22 cellular contexts compared by ENCODE assay signal in the genomic region with DNA sequence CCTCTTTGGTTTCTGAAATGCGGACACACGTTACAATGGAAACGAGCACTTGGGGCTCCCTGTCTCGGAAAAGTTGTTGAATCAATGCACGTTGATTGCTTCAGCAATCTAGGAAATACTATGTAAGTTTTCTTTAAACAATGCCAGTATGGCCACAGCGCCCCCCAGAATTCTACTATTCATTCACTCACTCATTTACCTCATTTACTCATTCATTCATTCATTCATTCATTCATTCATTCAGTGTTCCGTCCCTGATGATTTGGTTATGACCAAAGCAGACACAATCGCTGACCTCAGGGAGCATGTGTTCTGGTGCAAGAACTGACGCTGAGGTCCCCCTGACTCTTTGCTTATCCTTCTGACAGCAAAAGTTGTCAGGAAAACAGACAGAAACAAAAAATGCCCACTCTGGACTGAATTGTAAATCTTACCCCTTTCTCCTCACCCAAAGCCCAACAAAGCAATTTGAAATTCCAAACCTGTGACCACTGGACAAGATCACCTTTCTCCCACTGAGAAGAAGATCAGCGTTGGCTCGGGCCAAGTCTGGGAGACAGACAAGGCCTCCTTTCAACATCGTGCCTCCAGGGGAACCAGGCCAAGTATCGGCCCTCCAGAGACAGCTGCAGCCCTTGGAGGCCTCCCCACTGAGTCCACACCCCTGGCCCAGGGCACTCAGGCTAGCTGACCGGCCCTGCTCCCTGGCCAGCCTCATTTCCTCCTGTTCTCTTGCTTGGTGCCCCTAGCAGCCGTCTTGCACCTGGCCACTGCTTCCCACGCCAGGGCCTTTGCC. TPM values are rescaled to one million over a fixed set of nuclear protein-coding genes. Genes with fewer than 3 reads are reported as not detected.
A peak's percentile ranks its signal among the peaks of the same experiment; 100 is the strongest.
DNase-seq lines count a peak whose midpoint lies in the region; ATAC-seq, FAIRE-seq and TF ChIP-seq lines count a peak whose summit lies in the region.
"Had no signal": no experiment of that assay in that cellular context is flagged by ENCODE, and none has a peak within 500 bp of the region (broad histone marks: within the 10 kb centered on the region; RNA-seq: fewer than 3 reads in every experiment).

No MANE protein-coding gene starts in this region.

- H2BK15ac ChIP-seq in mesendoderm (replicated peaks; ENCODE audit: low read depth) = no peak overlapping the region

- no peak overlapping the region for H2BK5ac ChIP-seq in mesendoderm (ENCODE audit: low read length)

- H3K4me2 ChIP-seq in GM12878 (ENCODE audit: control insufficient read depth, insufficient read depth) (no peak overlapping the region), mesendoderm (ENCODE audit: low read length) (no peak overlapping the region)
- H3K4me2 ChIP-seq: BLaER1, KMS-11 had no signal

- H3K36me3 ChIP-seq in H7 (replicated peaks; ENCODE audit: control insufficient read depth, insufficient read depth, low read length) = no peaks in the 10 kb centered on the region
- no peaks in the 10 kb centered on the region for H3K36me3 ChIP-seq in GM12878 (ENCODE audit: control insufficient read depth in 2 of 2, insufficient read depth in 2 of 2, low read length in 1 of 2)
- H3K36me3 ChIP-seq in mesendoderm (ENCODE audit: control insufficient read depth, insufficient read depth, low read length) = no peaks in the 10 kb centered on the region
- H3K36me3 ChIP-seq in gastrocnemius medialis = no peaks in the 10 kb centered on the region
- H3K36me3 ChIP-seq in right lobe of liver = no peaks in the 10 kb centered on the region
- H3K36me3 ChIP-seq: BLaER1 had no signal

- H3K23ac ChIP-seq in mesendoderm (ENCODE audit: low read length) = no peak overlapping the region

- peaks cover 2% of the 10 kb centered on the region; the same call in 1 of the 2 replicates for H4K20me1 ChIP-seq in GM12878 (ENCODE audit: control insufficient read depth, insufficient read depth)
- H4K20me1 ChIP-seq: BLaER1 had no signal

- TF ChIP-seq POLR2A in GM12878 (IDR thresholded peaks at IDR 0.05; ENCODE audit: low read depth, low read length) (no peak), gastrocnemius medialis (IDR thresholded peaks at IDR 0.05) (no peak), right lobe of liver (IDR thresholded peaks at IDR 0.05) (no peak)

- no peak for TF ChIP-seq RAD21 in GM12878 (IDR thresholded peaks at IDR 0.05; ENCODE audit: insufficient read depth, low read depth, low read length)

- H3K79me1 ChIP-seq in mesendoderm (ENCODE audit: low read length) = no peaks in the 10 kb centered on the region

- FAIRE-seq in GM12878 (lab: Jason Lieb, UNC) = no peak
- FAIRE-seq: GM19239 had no signal

- intact Hi-C loops in GM12878 (cut with micrococcal nuclease; ENCODE audit: unreplicated experiment) = no loop called here
- intact Hi-C loops in gastrocnemius medialis (cut with DNase I; ENCODE audit: low total_unique reads) = no loop called here
- intact Hi-C loops in right lobe of liver (cut with DNase I) = no loop called here

- no peak overlapping the region for H2AFZ ChIP-seq in GM12878 (ENCODE audit: control insufficient read depth, low read depth, low read length)
- H2AFZ ChIP-seq: GM23248 had no signal

- no peak overlapping the region for H4K8ac ChIP-seq in mesendoderm (ENCODE audit: low read depth, low read length)

- RAD21 ChIA-PET in GM12878 (lab: Charles Lee; ENCODE audit: unreplicated experiment) = no interaction called here

- H3K9ac ChIP-seq in GM12878 (ENCODE audit: control insufficient read depth, insufficient read depth, low read length) (no peak overlapping the region), mesendoderm (ENCODE audit: low read length) (no peak overlapping the region)
- H3K9ac ChIP-seq: BLaER1, GM23248, KMS-11 had no signal

- peak overlapping the region; percentile 36 for H2AK5ac ChIP-seq in mesendoderm (ENCODE audit: low read length)

- no peaks in the 10 kb centered on the region for H3K4me1 ChIP-seq in GM12878 (ENCODE audit: control insufficient read depth, insufficient read depth, low read length)
- peaks cover 5% of the 10 kb centered on the region for H3K4me1 ChIP-seq in mesendoderm (ENCODE audit: control insufficient read depth, low read depth, low read length)
- peaks cover 9 to 14% of the 10 kb centered on the region in 2 donors for H3K4me1 ChIP-seq in gastrocnemius medialis
- no peaks in the 10 kb centered on the region for H3K4me1 ChIP-seq in right lobe of liver

- H3K27me3 ChIP-seq in H7 (ENCODE audit: control insufficient read depth, insufficient read depth, low read length) (no peaks in the 10 kb centered on the region), GM12878 (replicated peaks in 1 of 2; ENCODE audit: control insufficient read depth in 2 of 2, insufficient read depth in 2 of 2, low read length in 1 of 2) (no peaks in the 10 kb centered on the region; a peak in 3 of 4 replicates), mesendoderm (ENCODE audit: insufficient read depth, low read length, poor library complexity) (no peaks in the 10 kb centered on the region), gastrocnemius medialis (no peaks in the 10 kb centered on the region), right lobe of liver (no peaks in the 10 kb centered on the region)
- H3K27me3 ChIP-seq: BLaER1 had no signal

- DNase-seq in H7 = peak; percentile 20
- no peak for DNase-seq in GM12878 (ENCODE audit: low read depth, low spot score)
- no peak for DNase-seq in mesendoderm
- DNase-seq in gastrocnemius medialis = peak; percentile 60 to 89
- DNase-seq in right lobe of liver = no peak
- DNase-seq: CD4-positive, alpha-beta memory T cell; DMS153; GF-D8; GM23248; NCI-H1417; NCI-H187; NCI-H2227 treated with DMSO at 0.1 percent for 48 hours; NCI-H510A treated with DMSO at 0.1 percent for 48 hours; NCI-H774 had no signal

- H3K4me3 ChIP-seq in H7 (ENCODE audit: insufficient read depth, low read depth, low read length) (no peak overlapping the region), GM12878 (no peak overlapping the region), mesendoderm (ENCODE audit: low read length) (no peak overlapping the region), gastrocnemius medialis (no peak overlapping the region), right lobe of liver (no peak overlapping the region)
- H3K4me3 ChIP-seq: BLaER1, GM23248, SK-N-MC had no signal

- H3K27ac ChIP-seq in GM12878 (ENCODE audit: control insufficient read depth, insufficient read depth) (no peak overlapping the region), mesendoderm (ENCODE audit: low read depth, low read length) (no peak overlapping the region), gastrocnemius medialis (peak overlapping the region; percentile 40 to 66 (median 49)), right lobe of liver (no peak overlapping the region)
- H3K27ac ChIP-seq: BLaER1, GM23248, KMS-11, SK-N-MC had no signal

- H3K56ac ChIP-seq in mesendoderm (ENCODE audit: low read length) = no peak overlapping the region

- ATAC-seq in GM12878 = no peak
- ATAC-seq in gastrocnemius medialis = peak; percentile 78 to 97
- no peak for ATAC-seq in HG03378 (IDR thresholded peaks at IDR 0.05; ENCODE audit: unreplicated experiment)
- ATAC-seq in HG03097 (IDR thresholded peaks at IDR 0.05; ENCODE audit: low FRiP score, unreplicated experiment) = no peak
- ATAC-seq in right lobe of liver = no peak
- ATAC-seq: HCT116, Panc1 had no signal

- H3K4ac ChIP-seq in mesendoderm (ENCODE audit: low read depth, low read length) = no peak overlapping the region

- no peak for TF ChIP-seq EP300 in GM12878 (IDR thresholded peaks at IDR 0.05; ENCODE audit: borderline replicate concordance in 1 of 2, control insufficient read depth in 1 of 2, low read depth in 2 of 2, low read length in 2 of 2)

- WGBS in GM12878 (ENCODE audit: insufficient coverage, insufficient replicate concordance, low lambda C conversion rate, missing lambda C conversion rate) = 51% methylated on average over 16 of the region's 16 CpGs
- no CpG with 5 or more reads among the region's 16 CpGs for WGBS in mesendoderm (ENCODE audit: extremely low coverage, insufficient coverage, low lambda C conversion rate)
- WGBS in right lobe of liver (ENCODE audit: insufficient coverage, low coverage, low lambda C conversion rate, missing lambda C conversion rate) = 66% methylated on average over 14 of the region's 16 CpGs

- H3K18ac ChIP-seq in mesendoderm (ENCODE audit: low read length) = no peak overlapping the region

- H3K9me3 ChIP-seq in GM12878 (replicated peaks; ENCODE audit: control insufficient read depth, insufficient read depth, low read length) = no peaks in the 10 kb centered on the region
- no peaks in the 10 kb centered on the region for H3K9me3 ChIP-seq in gastrocnemius medialis
- no peaks in the 10 kb centered on the region for H3K9me3 ChIP-seq in right lobe of liver
- H3K9me3 ChIP-seq: BLaER1 had no signal

- no peak overlapping the region for H2BK120ac ChIP-seq in mesendoderm (ENCODE audit: low read depth, low read length)

- no peaks in the 10 kb centered on the region for H3K79me2 ChIP-seq in GM12878 (ENCODE audit: control insufficient read depth, insufficient read depth, low read length)
- H3K79me2 ChIP-seq in mesendoderm (ENCODE audit: control insufficient read depth, insufficient read depth, low read length) = no peaks in the 10 kb centered on the region

- CTCF ChIA-PET in GM12878 (lab: Yijun Ruan, JAX) = no interaction called here

- TF ChIP-seq CTCF in GM12878 (IDR thresholded peaks at IDR 0.05 in 2 of 3, conservative IDR thresholded peaks at IDR 0.05 in 1 of 3; ENCODE audit: control insufficient read depth in 2 of 3, extremely low read depth in 1 of 3, insufficient read depth in 1 of 3, low read depth in 3 of 3, low read length in 3 of 3) (no peak), gastrocnemius medialis (IDR thresholded peaks at IDR 0.05 in 4 of 5, conservative IDR thresholded peaks at IDR 0.05 in 1 of 5) (no peak), right lobe of liver (IDR thresholded peaks at IDR 0.05) (no peak)

- POLR2A ChIA-PET in GM12878 (lab: Charles Lee) = no interaction called here

- BruUV-seq in GM12878 (replicated peaks; lab: Mats Ljungman, UMichigan) = no TSS peak

- H4K5ac ChIP-seq in mesendoderm (ENCODE audit: low read length) = no peak overlapping the region

- SMC1A ChIA-PET in GM12878 (lab: Charles Lee; ENCODE audit: uncharacterized antibody, unreplicated experiment) = no interaction called here

- in situ Hi-C loops in GM12878 (cut with MboI) = no loop called here
- in situ Hi-C loops in gastrocnemius medialis (cut with MboI; ENCODE audit: low sequenced_read_pairs in 4 of 4) = loop anchor here in 2 of 4 donors (10.0 to 25.0 kb wide), 3 partner anchors 100 to 1338 kb away; partner anchors contain the start of genes AURKA (in 1 of the 2), CSTF1 (in 1 of the 2) and RBM38 (in 1 of the 2)

RNA-seq across cellular contexts. Expression of gene PMEPA1, which starts 15.0 kb away (rescaled TPM):
- total RNA-seq in H7 (2014; rRNA removed; shearing (Covaris generic)) = 17.8 and 25.1 TPM in 2 replicates
- 0.17 and 0.47 TPM in 2 replicates for total RNA-seq in GM12878 (2013; cell fraction: nucleolus; rRNA removed)
- total RNA-seq in GM12878 (2014; rRNA removed) (not detected in 2 replicates), GM12878 (2014; rRNA removed; fragmentation: Illumina TruSeq; extraction: Trizol) (0.04 TPM in 1 of 2 replicates, not detected in the other), GM12878 (2021) (0.08 and 0.10 TPM in 2 replicates), gastrocnemius medialis (1 to 10 TPM; 1.5 to 8.1 (median 5.8) TPM), right lobe of liver (1 to 10 TPM in 4 of 6 experiments, under 1 TPM in 2; 0.50 to 2.3 (median 1.4) TPM)
- polyA plus RNA-seq in GM12878 (2011; ENCODE audit: low read depth) = 0.08 TPM
- polyA plus RNA-seq in GM12878 (2011; rRNA removed) (0.03 and 0.07 TPM in 2 replicates), GM12878 (2014; fragmentation: Illumina TruSeq; extraction: Trizol) (0.03 and 0.04 TPM in 2 replicates), GM12878 (2014; fragmentation: Nextera tagmentation; extraction: Ambion mirVana) (under 1 TPM in 1 of 2 experiments, not detected in 1; 0.02 TPM), GM12878 (2014; rRNA removed) (0.03 and 0.04 TPM in 2 replicates), GM12878 (2016; fragmentation: Nextera tagmentation; extraction: Ambion mirVana) (under 1 TPM in 1 of 2 experiments, not detected in 1; 0.04 TPM)
- polyA plus RNA-seq in GM12878 (2011; cell fraction: cytosol; rRNA removed) = 0.06 and 0.15 TPM in 2 replicates
- 0.10 and 0.12 TPM in 2 replicates for polyA plus RNA-seq in GM12878 (2011; cell fraction: nucleus; rRNA removed)
- polyA plus RNA-seq in GM12878 (2012) = 0.39 and 0.58 TPM in 2 replicates
- polyA minus RNA-seq in GM12878 (2011; rRNA and poly(A)+ RNA removed) = 0.15 and 0.26 TPM in 2 replicates
- 0.42 TPM in 1 of 2 replicates, not detected in the other for polyA minus RNA-seq in GM12878 (2011; cell fraction: cytosol; rRNA and poly(A)+ RNA removed)
- polyA minus RNA-seq in GM12878 (2011; cell fraction: nucleus; rRNA and poly(A)+ RNA removed) = not detected in 2 replicates
- 52.6 TPM for polyA plus RNA-seq in mesendoderm (2013, experiment 1 of 2)
- polyA plus RNA-seq in mesendoderm (2013, experiment 2 of 2) = 52.5 TPM

Comparison
In these comparisons a context has a peak if more than half of its experiments do, and no peak if none do; other contexts are left out.
1. DNase-seq: peak in H7 (single experiment) and gastrocnemius medialis (2 of 2); none in GM12878 (single experiment), mesendoderm (single experiment) and right lobe of liver (0 of 3).
2. ATAC-seq: peak in gastrocnemius medialis (2 of 2); none in GM12878 (single experiment), HG03378 (single experiment), HG03097 (single experiment) and right lobe of liver (0 of 4).
3. H3K27ac ChIP-seq: peak in gastrocnemius medialis (4 of 4); none in GM12878 (single experiment), mesendoderm (single experiment) and right lobe of liver (0 of 3).